Comparison of ENCODE assay signal across 14 cellular contexts in genomic region chr17:69486779-69487637, GRCh38.
A peak's percentile ranks its signal among the peaks of the same experiment; 100 is the strongest.
DNase-seq lines count a peak whose midpoint lies in the region; ATAC-seq and TF ChIP-seq lines count a peak whose summit lies in the region.
"Had no signal": no experiment of that assay in that cellular context is flagged by ENCODE, and none has a peak within 500 bp of the region (broad histone marks: within the 10 kb centered on the region; RNA-seq: fewer than 3 reads in every experiment).

No MANE protein-coding gene starts in this region.

- H3K27ac ChIP-seq in right atrium auricular region: peak overlapping the region; percentile 35 to 62
- peak overlapping the region in 3 of 4 donors; percentile 22 to 37 (median 36) for H3K27ac ChIP-seq in sigmoid colon

- H3K9ac ChIP-seq in endocrine pancreas (ENCODE audit: control insufficient read depth, insufficient read depth, low read length): no peak overlapping the region

- no peaks in the 10 kb centered on the region for H3K9me3 Mint-ChIP-seq in stimulated activated naive CD8-positive, alpha-beta T cell treated with anti-CD3 and anti-CD28 coated beads, Interleukin-15, amount 100 ng/mL, for 72 hours
- no peaks in the 10 kb centered on the region for H3K9me3 Mint-ChIP-seq in activated CD4-positive, alpha-beta memory T cell treated with anti-CD3 and anti-CD28 coated beads for 36 hours
- H3K9me3 Mint-ChIP-seq: GM23338 had no signal

- H3K9me3 ChIP-seq in right atrium auricular region (no peaks in the 10 kb centered on the region), endocrine pancreas (ENCODE audit: control insufficient read depth, low read length) (no peaks in the 10 kb centered on the region), sigmoid colon (no peaks in the 10 kb centered on the region)

- intact Hi-C loops in Right ventricle myocardium inferior (cut with DNase I): loop anchor here (5.0 kb wide), 1 partner anchor 35 kb away; no protein-coding TSS in a partner anchor
- intact Hi-C loops in sigmoid colon (cut with DNase I): no loop called here
- intact Hi-C loops in activated CD4-positive, alpha-beta memory T cell treated with anti-CD3 and anti-CD28 coated beads for 36 hours (cut with micrococcal nuclease): no loop called here

- 47 to 77% methylated on average over 13 of the region's 13 CpGs for WGBS in sigmoid colon, 2 donors

- H3K36me3 ChIP-seq in right atrium auricular region (no peaks in the 10 kb centered on the region), endocrine pancreas (ENCODE audit: control insufficient read depth, insufficient read depth, low read length) (no peaks in the 10 kb centered on the region), sigmoid colon (no peaks in the 10 kb centered on the region)

- DNase-seq in right atrium auricular region (ENCODE audit: low spot score): no peak
- no peak for DNase-seq in Right ventricle myocardium inferior (ENCODE audit: missing footprints)
- no peak for DNase-seq in sigmoid colon
- DNase-seq in stimulated activated naive CD8-positive, alpha-beta T cell treated with anti-CD3 and anti-CD28 coated beads, Interleukin-15, amount 100 ng/mL, for 72 hours: no peak
- no peak for DNase-seq in activated CD4-positive, alpha-beta T cell treated with anti-CD3 and anti-CD28 coated beads, Interleukin-2, amount 50 U/mL, for 48 hours
- DNase-seq in activated CD4-positive, alpha-beta memory T cell treated with anti-CD3 and anti-CD28 coated beads for 36 hours: no peak
- DNase-seq: ACHN, COR-L47, NCI-H2171, NCI-H446, NCI-H774 had no signal

- peaks cover 6% of the 10 kb centered on the region for H3K4me1 Mint-ChIP-seq in stimulated activated naive CD8-positive, alpha-beta T cell treated with anti-CD3 and anti-CD28 coated beads, Interleukin-15, amount 100 ng/mL, for 72 hours
- peaks cover 4% of the 10 kb centered on the region for H3K4me1 Mint-ChIP-seq in activated CD4-positive, alpha-beta memory T cell treated with anti-CD3 and anti-CD28 coated beads for 36 hours (ENCODE audit: low read depth)

- H3K27ac Mint-ChIP-seq in stimulated activated naive CD8-positive, alpha-beta T cell treated with anti-CD3 and anti-CD28 coated beads, Interleukin-15, amount 100 ng/mL, for 72 hours: no peak overlapping the region
- no peak overlapping the region for H3K27ac Mint-ChIP-seq in activated CD4-positive, alpha-beta memory T cell treated with anti-CD3 and anti-CD28 coated beads for 36 hours
- H3K27ac Mint-ChIP-seq: GM23338 had no signal

- no peak for TF ChIP-seq POLR2A in sigmoid colon (IDR thresholded peaks at IDR 0.05)

- H3K4me3 ChIP-seq in right atrium auricular region (no peak overlapping the region), endocrine pancreas (ENCODE audit: control insufficient read depth, insufficient read depth, low read length) (peak overlapping the region; percentile 22), sigmoid colon (no peak overlapping the region)
- H3K4me3 ChIP-seq: GM23338 had no signal

- no peak for ATAC-seq in Right ventricle myocardium inferior
- no peak for ATAC-seq in stimulated activated naive CD8-positive, alpha-beta T cell treated with anti-CD3 and anti-CD28 coated beads, Interleukin-15, amount 100 ng/mL, for 72 hours
- ATAC-seq: GM23338, HCT116 had no signal

- peaks cover 0 to 13% of the 10 kb centered on the region in 2 donors for H3K4me1 ChIP-seq in right atrium auricular region
- H3K4me1 ChIP-seq in endocrine pancreas (ENCODE audit: control insufficient read depth, insufficient read depth, low read length): peaks cover 10% of the 10 kb centered on the region
- H3K4me1 ChIP-seq in sigmoid colon: peaks cover 0 to 15% (median 12%) of the 10 kb centered on the region in 4 donors

- no peaks in the 10 kb centered on the region for H3K27me3 ChIP-seq in right atrium auricular region
- no peaks in the 10 kb centered on the region for H3K27me3 ChIP-seq in endocrine pancreas (ENCODE audit: control insufficient read depth, insufficient read depth, low read length)
- no peaks in the 10 kb centered on the region for H3K27me3 ChIP-seq in sigmoid colon

- POLR2A ChIA-PET in activated CD4-positive, alpha-beta memory T cell treated with anti-CD3 and anti-CD28 coated beads for 36 hours (lab: Charles Lee): no interaction called here

- CTCF ChIA-PET in activated CD4-positive, alpha-beta memory T cell treated with anti-CD3 and anti-CD28 coated beads for 36 hours (lab: Charles Lee): no interaction called here

- no peak for TF ChIP-seq EP300 in sigmoid colon (IDR thresholded peaks at IDR 0.05)

- TF ChIP-seq CTCF in right atrium auricular region (IDR thresholded peaks at IDR 0.05) (no peak), sigmoid colon (IDR thresholded peaks at IDR 0.05) (no peak)

- H3K27me3 Mint-ChIP-seq in stimulated activated naive CD8-positive, alpha-beta T cell treated with anti-CD3 and anti-CD28 coated beads, Interleukin-15, amount 100 ng/mL, for 72 hours: no peaks in the 10 kb centered on the region
- H3K27me3 Mint-ChIP-seq in activated CD4-positive, alpha-beta memory T cell treated with anti-CD3 and anti-CD28 coated beads for 36 hours: no peaks in the 10 kb centered on the region

- no peaks in the 10 kb centered on the region for H3K36me3 Mint-ChIP-seq in activated CD4-positive, alpha-beta memory T cell treated with anti-CD3 and anti-CD28 coated beads for 36 hours

- no peak overlapping the region for H3K4me3 Mint-ChIP-seq in stimulated activated naive CD8-positive, alpha-beta T cell treated with anti-CD3 and anti-CD28 coated beads, Interleukin-15, amount 100 ng/mL, for 72 hours
- no peak overlapping the region for H3K4me3 Mint-ChIP-seq in activated CD4-positive, alpha-beta memory T cell treated with anti-CD3 and anti-CD28 coated beads for 36 hours
- H3K4me3 Mint-ChIP-seq: GM23338 had no signal
